In genomic region chr9:77271023-77271690, GRCh38 we compare ENCODE assay signal across 23 cellular contexts.
DNase-seq lines count a peak whose midpoint lies in the region; ATAC-seq and TF ChIP-seq lines count a peak whose summit lies in the region.
"Had no signal": no experiment of that assay in that cellular context is flagged by ENCODE, and none has a peak within 500 bp of the region (broad histone marks: within the 10 kb centered on the region; RNA-seq: fewer than 3 reads in every experiment).

No MANE protein-coding gene starts in this region.

- BruUV-seq in PC-3 (replicated peaks; lab: Mats Ljungman, UMichigan): no TSS peak

- H3K9me3 ChIP-seq in PC-3 (ENCODE audit: low read length): no peaks in the 10 kb centered on the region
- H3K9me3 ChIP-seq: gastrocnemius medialis, ovary, tibial artery had no signal

- POLR2A ChIA-PET in PC-3 (lab: Charles Lee; ENCODE audit: unreplicated experiment): no interaction called here

- no peak overlapping the region for H2AFZ ChIP-seq in PC-3 (ENCODE audit: low read length)
- H2AFZ ChIP-seq: PC-9 had no signal

- H3K9ac ChIP-seq in PC-3 (ENCODE audit: low read length): no peak overlapping the region

- H3K27me3 ChIP-seq in foreskin keratinocyte (no peaks in the 10 kb centered on the region), PC-3 (ENCODE audit: low read length) (no peaks in the 10 kb centered on the region)
- H3K27me3 ChIP-seq: gastrocnemius medialis, ovary, tibial artery had no signal

- DNase-seq in foreskin keratinocyte (peak; percentile 75 to 86), NOMO-1 treated with dmso at 0.1 percent for 144 hours (lab: John Stamatoyannopoulos, UW; ENCODE audit: unreplicated experiment) (no peak), PC-3 (no peak)
- DNase-seq: activated CD8-positive, alpha-beta T cell treated with anti-CD3 and anti-CD28 coated beads, Interleukin-2, amount 10 ng/mL, durations not matched to agents 7 days and 5 days; activated naive CD4-positive, alpha-beta T cell treated with Interleukin-2 at 50 U/mL for 16 hours; activated T-cell treated with anti-CD3 and anti-CD28 coated beads, Interleukin-2, amount 50 U/mL, for 4 hours; gastrocnemius medialis; HFFc6; hypothalamus; Kasumi-1; NCI-H1930; NCI-H345; ovary; PC-9; right cardiac atrium; SIG-M5; stimulated activated CD4-positive, alpha-beta T cell treated with anti-CD3 and anti-CD28 coated beads, Interleukin-4, amount 100 ng/mL, for 4 hours; stimulated activated naive CD8-positive, alpha-beta T cell treated with anti-CD3 and anti-CD28 coated beads, Interleukin-15, Interleukin-2, amounts not matched to agents 100 U/mL and 50 U/mL, for 24 hours; tibial artery had no signal

- H3K27ac ChIP-seq in foreskin keratinocyte (no peak overlapping the region), PC-3 (ENCODE audit: low read length) (no peak overlapping the region)
- H3K27ac ChIP-seq: gastrocnemius medialis, ovary, PC-9, tibial artery had no signal

- H3K79me2 ChIP-seq in PC-3 (ENCODE audit: low read length): no peaks in the 10 kb centered on the region

- CTCF ChIA-PET in PC-3 (lab: Charles Lee): no interaction called here

- H3K4me1 ChIP-seq in foreskin keratinocyte (peaks cover 9% of the 10 kb centered on the region), PC-3 (ENCODE audit: insufficient read depth, low read length) (no peaks in the 10 kb centered on the region)
- H3K4me1 ChIP-seq: gastrocnemius medialis, tibial artery had no signal

- H3K9me2 ChIP-seq in PC-3 (replicated peaks; ENCODE audit: low read length): no peaks in the 10 kb centered on the region

- H3K4me3 ChIP-seq in PC-3 (ENCODE audit: low read length): no peak overlapping the region
- H3K4me3 ChIP-seq: gastrocnemius medialis, ovary, PC-9, tibial artery had no signal

- H4K20me1 ChIP-seq in PC-3 (ENCODE audit: low read length): no peaks in the 10 kb centered on the region

- no peaks in the 10 kb centered on the region for H3K36me3 ChIP-seq in PC-3 (ENCODE audit: low read depth, low read length)
- H3K36me3 ChIP-seq: ovary had no signal

- ATAC-seq in GM18870 (IDR thresholded peaks at IDR 0.05; ENCODE audit: unreplicated experiment) (peak; percentile 79), HG02642 (IDR thresholded peaks at IDR 0.05; ENCODE audit: poor library complexity, unreplicated experiment) (peak; percentile 43), HG03565 (IDR thresholded peaks at IDR 0.05; ENCODE audit: unreplicated experiment) (peak; percentile 63), foreskin keratinocyte (peak; percentile 99), GM21737 (IDR thresholded peaks at IDR 0.05; ENCODE audit: unreplicated experiment) (no peak), PC-3 (no peak)
- ATAC-seq: activated CD8-positive, alpha-beta T cell treated with anti-CD3 and anti-CD28 coated beads, Interleukin-2, amount 10 ng/mL, durations not matched to agents 7 days and 5 days; activated T-cell treated with anti-CD3 and anti-CD28 coated beads, Interleukin-2, amount 50 U/mL, for 4 hours; gastrocnemius medialis; right cardiac atrium; stimulated activated naive CD8-positive, alpha-beta T cell treated with anti-CD3 and anti-CD28 coated beads, Interleukin-15, Interleukin-2, amounts not matched to agents 100 U/mL and 50 U/mL, for 24 hours had no signal

- no peak overlapping the region for H3K4me2 ChIP-seq in PC-3 (ENCODE audit: low read length)
- H3K4me2 ChIP-seq: PC-9 had no signal

- H3F3A ChIP-seq in PC-3 (ENCODE audit: low read length, unreplicated experiment): no peaks in the 10 kb centered on the region

- intact Hi-C loops in PC-3 (cut with micrococcal nuclease): no loop called here

- TF ChIP-seq CTCF in foreskin keratinocyte (conservative IDR thresholded peaks at IDR 0.05) (no peak), PC-3 (conservative IDR thresholded peaks at IDR 0.05; ENCODE audit: low read depth, low read length) (no peak)

Comparison
In these comparisons a context has a peak if more than half of its experiments do, and no peak if none do; other contexts are left out.
1. ATAC-seq: peak in GM18870 (single experiment), HG02642 (single experiment), HG03565 (single experiment) and foreskin keratinocyte (single experiment); none in GM21737 (single experiment) and PC-3 (single experiment).
2. DNase-seq: peak in foreskin keratinocyte (2 of 2); none in NOMO-1 treated with dmso at 0.1 percent for 144 hours (single experiment) and PC-3 (single experiment).